10 cellular contexts compared by ENCODE assay signal in genomic region chr2:159010340-159010739, GRCh38. TPM values are rescaled to one million over a fixed set of nuclear protein-coding genes. Genes with fewer than 3 reads are reported as not detected.
DNase-seq lines count a peak whose midpoint lies in the region; ATAC-seq and TF ChIP-seq lines count a peak whose summit lies in the region.
"Had no signal": no experiment of that assay in that cellular context is flagged by ENCODE, and none has a peak within 500 bp of the region (broad histone marks: within the 10 kb centered on the region; RNA-seq: fewer than 3 reads in every experiment).

No MANE protein-coding gene starts in this region.

- CTCF ChIA-PET in SK-N-SH (lab: Yijun Ruan, JAX) = no interaction called here
- CTCF ChIA-PET in naive thymus-derived CD4-positive, alpha-beta T cell (lab: Charles Lee) = no interaction called here

- TF ChIP-seq POLR2A in heart left ventricle (IDR thresholded peaks at IDR 0.05) = no peak

- no peaks in the 10 kb centered on the region for H3K9me2 ChIP-seq in SK-N-SH

- no peak for ATAC-seq in heart left ventricle
- ATAC-seq in upper lobe of right lung = peak; percentile 50
- no peak for ATAC-seq in naive thymus-derived CD4-positive, alpha-beta T cell

- peaks cover 8% of the 10 kb centered on the region for H3K36me3 ChIP-seq in left ventricle myocardium inferior
- H3K36me3 ChIP-seq in heart left ventricle = peaks cover 0 to 20% (median 0%) of the 10 kb centered on the region in 9 donors
- H3K36me3 ChIP-seq in SK-N-SH (replicated peaks in 1 of 2; ENCODE audit: control insufficient read depth in 1 of 2, insufficient read depth in 2 of 2, low read length in 1 of 2) = peaks cover 11 to 35% of the 10 kb centered on the region in 2 experiments
- H3K36me3 ChIP-seq in upper lobe of right lung = no peaks in the 10 kb centered on the region
- H3K36me3 ChIP-seq in naive thymus-derived CD4-positive, alpha-beta T cell (ENCODE audit: control insufficient read depth in 2 of 3, insufficient read depth in 3 of 3, low read length in 3 of 3) = no peaks in the 10 kb centered on the region

- DNase-seq in left ventricle myocardium inferior = no peak
- DNase-seq in heart left ventricle = no peak
- DNase-seq in SK-N-SH = peak; percentile 61
- peak; percentile 66 for DNase-seq in fibroblast of the aortic adventitia (ENCODE audit: low read depth)
- DNase-seq in upper lobe of right lung = no peak
- DNase-seq in naive thymus-derived CD4-positive, alpha-beta T cell = no peak
- no peak for DNase-seq in coronary artery (ENCODE audit: low spot score)
- DNase-seq in NAMALWA (ENCODE audit: low spot score) = no peak
- DNase-seq: NK-92 treated with Interleukin-12 subunit alpha and Interleukin-12 subunit beta, amount 100 ng/mL, for 24 hours had no signal

- H3K27me3 ChIP-seq in left ventricle myocardium inferior (ENCODE audit: low read depth) (no peaks in the 10 kb centered on the region), heart left ventricle (no peaks in the 10 kb centered on the region), SK-N-SH (ENCODE audit: insufficient read depth) (no peaks in the 10 kb centered on the region), upper lobe of right lung (no peaks in the 10 kb centered on the region)
- no peaks in the 10 kb centered on the region for H3K27me3 ChIP-seq in naive thymus-derived CD4-positive, alpha-beta T cell (ENCODE audit: control insufficient read depth in 2 of 2, insufficient read depth in 2 of 2, low read length in 2 of 2)

- peak overlapping the region; percentile 45; the same call in 1 of the 2 replicates for H3K9ac ChIP-seq in SK-N-SH

- no peak overlapping the region for H3K27ac Mint-ChIP-seq in naive thymus-derived CD4-positive, alpha-beta T cell
- H3K27ac Mint-ChIP-seq: activated naive CD8-positive, alpha-beta T cell had no signal

- H3F3A ChIP-seq in SK-N-SH (replicated peaks; ENCODE audit: insufficient read depth) = peaks cover 20% of the 10 kb centered on the region

- peaks cover 75% of the 10 kb centered on the region for H3K79me2 ChIP-seq in SK-N-SH (ENCODE audit: insufficient read depth)

- WGBS in heart left ventricle, 4 donors = 32 to 55% (median 46%) methylated on average over 5 of the region's 5 CpGs
- 20% methylated on average over 5 of the region's 5 CpGs for WGBS in SK-N-SH (ENCODE audit: low lambda C conversion rate)

- H3K9me3 Mint-ChIP-seq in naive thymus-derived CD4-positive, alpha-beta T cell = peaks cover 5 to 16% (median 12%) of the 10 kb centered on the region in 11 donors

- intact Hi-C loops in left ventricle myocardium inferior (cut with micrococcal nuclease) = no loop called here
- intact Hi-C loops in heart left ventricle (cut with DNase I) = loop anchor here in 2 of 10 donors (5.0 kb wide), 2 partner anchors 38 to 43 kb away; partner anchors contain the start of gene TANC1 (in 1 of the 2)
- intact Hi-C loops in upper lobe of right lung (cut with DNase I) = no loop called here
- intact Hi-C loops in naive thymus-derived CD4-positive, alpha-beta T cell (cut with micrococcal nuclease) = no loop called here

- no peak overlapping the region for H3K4me3 Mint-ChIP-seq in naive thymus-derived CD4-positive, alpha-beta T cell
- H3K4me3 Mint-ChIP-seq: activated naive CD8-positive, alpha-beta T cell had no signal

- H3K9me3 ChIP-seq in left ventricle myocardium inferior (replicated peaks) = peaks cover 9% of the 10 kb centered on the region
- H3K9me3 ChIP-seq in heart left ventricle = peaks cover 0 to 12% (median 2%) of the 10 kb centered on the region in 12 donors
- no peaks in the 10 kb centered on the region for H3K9me3 ChIP-seq in SK-N-SH
- peaks cover 6% of the 10 kb centered on the region for H3K9me3 ChIP-seq in upper lobe of right lung
- no peaks in the 10 kb centered on the region for H3K9me3 ChIP-seq in naive thymus-derived CD4-positive, alpha-beta T cell (ENCODE audit: control insufficient read depth in 2 of 3, low read length in 3 of 3)

- TF ChIP-seq CTCF in left ventricle myocardium inferior (IDR thresholded peaks at IDR 0.05; ENCODE audit: borderline replicate concordance) = no peak
- TF ChIP-seq CTCF in heart left ventricle (IDR thresholded peaks at IDR 0.05) = no peak
- TF ChIP-seq CTCF in SK-N-SH (IDR thresholded peaks at IDR 0.05) = no peak
- no peak for TF ChIP-seq CTCF in fibroblast of the aortic adventitia (IDR thresholded peaks at IDR 0.05; ENCODE audit: insufficient read depth, low read length)
- TF ChIP-seq CTCF in upper lobe of right lung (IDR thresholded peaks at IDR 0.05) = no peak
- no peak for TF ChIP-seq CTCF in coronary artery (IDR thresholded peaks at IDR 0.05)

- H3K4me2 ChIP-seq in SK-N-SH = peak overlapping the region; percentile 25; the same call in 1 of the 2 replicates

- peaks cover 45% of the 10 kb centered on the region for H3K4me1 ChIP-seq in left ventricle myocardium inferior
- H3K4me1 ChIP-seq in heart left ventricle = peaks cover 2 to 44% (median 29%) of the 10 kb centered on the region in 12 donors
- peaks cover 4 to 11% of the 10 kb centered on the region in 2 experiments; a peak in 3 of 4 replicates for H3K4me1 ChIP-seq in SK-N-SH (ENCODE audit: control insufficient read depth in 1 of 2, insufficient read depth in 2 of 2, low read depth in 1 of 2, low read length in 1 of 2)
- H3K4me1 ChIP-seq in upper lobe of right lung = peaks cover 8% of the 10 kb centered on the region
- no peaks in the 10 kb centered on the region for H3K4me1 ChIP-seq in naive thymus-derived CD4-positive, alpha-beta T cell (ENCODE audit: control insufficient read depth in 2 of 2, insufficient read depth in 2 of 2, low read length in 2 of 2)

- H3K27ac ChIP-seq in left ventricle myocardium inferior (replicated peaks) (peak overlapping the region; percentile 0), heart left ventricle (no peak overlapping the region), SK-N-SH (ENCODE audit: low read depth in 2 of 2, low read length in 1 of 2) (peak overlapping the region; percentile 53 to 85), upper lobe of right lung (no peak overlapping the region), coronary artery (no peak overlapping the region)
- no peak overlapping the region for H3K27ac ChIP-seq in naive thymus-derived CD4-positive, alpha-beta T cell (ENCODE audit: low read depth, low read length)

- no peak for TF ChIP-seq EP300 in SK-N-SH (IDR thresholded peaks at IDR 0.05; ENCODE audit: borderline replicate concordance in 1 of 2, low read depth in 1 of 2, low read length in 1 of 2)

- H3K27me3 Mint-ChIP-seq in naive thymus-derived CD4-positive, alpha-beta T cell = peaks cover 0 to 29% (median 16%) of the 10 kb centered on the region in 5 donors

- POLR2A ChIA-PET in SK-N-SH (lab: Yijun Ruan, JAX) = no interaction called here
- POLR2A ChIA-PET in naive thymus-derived CD4-positive, alpha-beta T cell (lab: Charles Lee) = no interaction called here

- H3K4me1 Mint-ChIP-seq in naive thymus-derived CD4-positive, alpha-beta T cell = no peaks in the 10 kb centered on the region

- peaks cover 0 to 10% (median 3%) of the 10 kb centered on the region in 5 donors for H3K36me3 Mint-ChIP-seq in naive thymus-derived CD4-positive, alpha-beta T cell

- H2AFZ ChIP-seq in SK-N-SH (ENCODE audit: low read depth) = no peak overlapping the region

- H3K4me3 ChIP-seq in left ventricle myocardium inferior (no peak overlapping the region), heart left ventricle (no peak overlapping the region), SK-N-SH (ENCODE audit: low read depth in 2 of 2, low read length in 1 of 2) (no peak overlapping the region), fibroblast of the aortic adventitia (ENCODE audit: low read depth, low read length) (no peak overlapping the region), upper lobe of right lung (no peak overlapping the region), coronary artery (no peak overlapping the region)
- no peak overlapping the region for H3K4me3 ChIP-seq in naive thymus-derived CD4-positive, alpha-beta T cell (ENCODE audit: low read length)

- H4K20me1 ChIP-seq in SK-N-SH (ENCODE audit: insufficient read depth) = no peaks in the 10 kb centered on the region

- no peak for TF ChIP-seq RAD21 in SK-N-SH (IDR thresholded peaks at IDR 0.05; ENCODE audit: low read length)

TF ChIP-seq in SK-N-SH, 30 proteins besides CTCF, POLR2A, EP300 and RAD21 (continues in another document):
- TF ChIP-seq REST (IDR thresholded peaks at IDR 0.05; ENCODE audit: low read depth, low read length) (no peak), ELF1 (IDR thresholded peaks at IDR 0.05) (no peak), SIN3A (IDR thresholded peaks at IDR 0.05; ENCODE audit: borderline replicate concordance, low read depth, low read length) (no peak)

RNA-seq across cellular contexts. Expression of gene TANC1, which starts 41.9 kb away (rescaled TPM):
- total RNA-seq in left ventricle myocardium inferior (59.7 TPM), heart left ventricle (10 to 100 TPM; 41.2 to 91.1 (median 74.0) TPM), fibroblast of the aortic adventitia (ENCODE audit: low replicate concordance) (11.9 and 22.7 TPM in 2 replicates), upper lobe of right lung (60.4 TPM)
- polyA plus RNA-seq in heart left ventricle (10 to 100 TPM; 26.6 to 43.8 TPM), SK-N-SH (2012; rRNA removed) (19.2 and 23.8 TPM in 2 replicates)
- 11.4 and 13.0 TPM in 2 replicates for polyA plus RNA-seq in SK-N-SH (2012; cell fraction: cytosol; rRNA removed)
- 58.0 and 76.7 TPM in 2 replicates for polyA plus RNA-seq in SK-N-SH (2012; cell fraction: nucleus; rRNA removed)
- total RNA-seq in naive thymus-derived CD4-positive, alpha-beta T cell = under 1 TPM; 0.13 to 0.39 (median 0.21) TPM
- polyA plus RNA-seq in naive thymus-derived CD4-positive, alpha-beta T cell = under 1 TPM in 1 of 2 donors, not detected in 1; 0.22 TPM

Comparison
In these comparisons a context has a peak if more than half of its experiments do, and no peak if none do; other contexts are left out.
1. H3K27ac ChIP-seq: peak in left ventricle myocardium inferior (single experiment) and SK-N-SH (2 of 2); none in heart left ventricle (0 of 12), upper lobe of right lung (single experiment), naive thymus-derived CD4-positive, alpha-beta T cell (single experiment) and coronary artery (0 of 2).
2. DNase-seq: peak in SK-N-SH (single experiment) and fibroblast of the aortic adventitia (single experiment); none in left ventricle myocardium inferior (single experiment), heart left ventricle (0 of 5), upper lobe of right lung (single experiment), naive thymus-derived CD4-positive, alpha-beta T cell (0 of 9), coronary artery (single experiment) and NAMALWA (single experiment).